Comparison of ENCODE assay signal across 8 cellular contexts in the genomic region with DNA sequence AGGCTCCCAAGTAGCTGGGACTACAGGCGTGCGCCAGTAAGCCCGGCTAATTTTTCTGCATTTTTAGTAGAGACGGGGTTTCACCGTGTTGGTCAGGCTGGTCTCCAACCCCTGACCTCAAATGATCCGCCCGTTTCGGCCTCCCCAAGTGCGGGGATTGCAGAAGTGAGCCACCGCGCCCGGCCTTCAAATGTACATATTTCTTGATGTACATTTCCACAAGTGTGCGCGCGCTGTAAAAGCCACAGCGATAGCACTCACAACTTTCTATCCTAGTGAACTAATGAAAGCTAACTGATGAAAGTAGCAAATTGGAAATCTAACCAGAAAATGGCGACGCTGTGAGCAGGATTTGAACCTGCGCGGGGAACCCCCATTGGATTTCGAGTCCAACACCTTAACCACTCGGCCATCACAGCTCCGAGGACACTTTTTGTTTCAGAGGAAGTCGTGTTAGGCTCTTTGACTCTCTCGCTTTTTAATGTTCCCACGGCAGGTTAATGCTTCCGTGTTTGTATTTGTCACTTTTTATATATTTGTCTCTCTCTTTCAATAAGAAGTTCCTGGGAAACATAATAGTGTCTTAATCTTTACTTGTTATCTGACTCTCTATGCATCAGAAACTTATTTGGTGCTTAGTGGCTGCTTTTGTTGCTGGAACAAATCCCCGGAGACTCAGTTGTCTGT.
A peak's percentile ranks its signal among the peaks of the same experiment; 100 is the strongest.
DNase-seq lines count a peak whose midpoint lies in the region; ATAC-seq and TF ChIP-seq lines count a peak whose summit lies in the region.

No MANE protein-coding gene starts in this region.

- H3K36me3 ChIP-seq in CD8-positive, alpha-beta memory T cell (ENCODE audit: insufficient read depth, low read length), result no peaks in the 10 kb centered on the region
- no peaks in the 10 kb centered on the region for H3K36me3 ChIP-seq in mucosa of descending colon (ENCODE audit: low read depth)

- CTCF ChIA-PET in CD8-positive, alpha-beta memory T cell (lab: Charles Lee), result no interaction called here

- H3K9me3 ChIP-seq in CD8-positive, alpha-beta memory T cell (ENCODE audit: low read length), result no peaks in the 10 kb centered on the region
- no peaks in the 10 kb centered on the region for H3K9me3 ChIP-seq in mucosa of descending colon

- peak overlapping the region; percentile 59 for H3K27ac ChIP-seq in CD8-positive, alpha-beta memory T cell (ENCODE audit: low read depth, low read length)

- peaks cover 87 to 89% of the 10 kb centered on the region in 2 donors for H3K27me3 Mint-ChIP-seq in CD8-positive, alpha-beta memory T cell
- H3K27me3 Mint-ChIP-seq in brain, result peaks cover 99% of the 10 kb centered on the region

- peaks cover 62% of the 10 kb centered on the region for H3K27me3 ChIP-seq in CD8-positive, alpha-beta memory T cell (ENCODE audit: insufficient read depth, low read length, poor library complexity, severe bottlenecking)

- no peak for DNase-seq in CD8-positive, alpha-beta memory T cell
- peak; percentile 90 for DNase-seq in NCI-H82 (lab: John Stamatoyannopoulos, UW)
- peak in 1 of 3 donors; percentile 25 for DNase-seq in mucosa of descending colon
- DNase-seq in omental fat pad (ENCODE audit: low spot score), result no peak
- no peak for DNase-seq in DMS79 treated with DMSO at 0.1 percent for 48 hours (lab: John Stamatoyannopoulos, UW)

- peak overlapping the region; percentile 2 to 76 (median 40) for H3K4me3 Mint-ChIP-seq in CD8-positive, alpha-beta memory T cell
- H3K4me3 Mint-ChIP-seq in brain, result peak overlapping the region; percentile 41 to 88 (median 83)

- ATAC-seq in GM18868 (IDR thresholded peaks at IDR 0.05; ENCODE audit: unreplicated experiment) (peak; percentile 64), HG03103 (IDR thresholded peaks at IDR 0.05; ENCODE audit: low read depth, unreplicated experiment) (peak; percentile 40), mucosa of descending colon (peak; percentile 74), omental fat pad (ENCODE audit: low FRiP score) (no peak)

- TF ChIP-seq CTCF in brain (conservative IDR thresholded peaks at IDR 0.05), result no peak
- no peak for TF ChIP-seq CTCF in mucosa of descending colon (IDR thresholded peaks at IDR 0.05)
- no peak for TF ChIP-seq CTCF in omental fat pad (IDR thresholded peaks at IDR 0.05)

- peaks cover 0 to 8% (median 3%) of the 10 kb centered on the region in 3 donors for H3K36me3 Mint-ChIP-seq in CD8-positive, alpha-beta memory T cell
- no peaks in the 10 kb centered on the region for H3K36me3 Mint-ChIP-seq in brain

- peaks cover 5% of the 10 kb centered on the region for H3K4me1 ChIP-seq in CD8-positive, alpha-beta memory T cell (ENCODE audit: insufficient read depth, low read length)
- peaks cover 4% of the 10 kb centered on the region for H3K4me1 ChIP-seq in mucosa of descending colon (ENCODE audit: low read depth)

- intact Hi-C loops in mucosa of descending colon (cut with DNase I, micrococcal nuclease), result no loop called here

- peaks cover 24 to 53% (median 29%) of the 10 kb centered on the region in 3 donors for H3K4me1 Mint-ChIP-seq in CD8-positive, alpha-beta memory T cell
- peaks cover 51% of the 10 kb centered on the region for H3K4me1 Mint-ChIP-seq in brain

- H3K27ac Mint-ChIP-seq in CD8-positive, alpha-beta memory T cell, result peak overlapping the region in 3 of 8 donors; percentile 16 to 78 (median 53)
- H3K27ac Mint-ChIP-seq in brain, result peak overlapping the region in 2 of 5 experiments; percentile 11 to 27

- POLR2A ChIA-PET in CD8-positive, alpha-beta memory T cell (lab: Charles Lee), result no interaction called here

- no peak overlapping the region for H3K4me3 ChIP-seq in CD8-positive, alpha-beta memory T cell (ENCODE audit: low read length)
- H3K4me3 ChIP-seq in mucosa of descending colon, result no peak overlapping the region

- H3K9me3 Mint-ChIP-seq in CD8-positive, alpha-beta memory T cell, result peaks cover 24 to 53% (median 47%) of the 10 kb centered on the region in 5 donors
- H3K9me3 Mint-ChIP-seq in brain, result peaks cover 0 to 10% (median 5%) of the 10 kb centered on the region in 5 experiments
